In genomic region chr12:121330195-121330594, GRCh38 we compare ENCODE assay signal across 18 cellular contexts. TPM values are rescaled to one million over a fixed set of nuclear protein-coding genes. Genes with fewer than 3 reads are reported as not detected.
A peak's percentile ranks its signal among the peaks of the same experiment; 100 is the strongest.
DNase-seq lines count a peak whose midpoint lies in the region; ATAC-seq, FAIRE-seq and TF ChIP-seq lines count a peak whose summit lies in the region.
"Had no signal": no experiment of that assay in that cellular context is flagged by ENCODE, and none has a peak within 500 bp of the region (broad histone marks: within the 10 kb centered on the region; RNA-seq: fewer than 3 reads in every experiment).

No MANE protein-coding gene starts in this region.

- H3K27me3 Mint-ChIP-seq in T-helper 17 cell: no peaks in the 10 kb centered on the region
- H3K27me3 Mint-ChIP-seq: CD4-positive, alpha-beta memory T cell had no signal

- ATAC-seq in T-helper 17 cell (no peak), body of pancreas (peak; percentile 41), pancreas (peak in 2 of 4 donors; percentile 16 to 26), GM18517 (IDR thresholded peaks at IDR 0.05; ENCODE audit: unreplicated experiment) (no peak)

- peaks cover 3% of the 10 kb centered on the region for H3K4me1 Mint-ChIP-seq in T-helper 17 cell

- peak overlapping the region in 3 of 4 donors; percentile 44 to 70 (median 62) for H3K27ac ChIP-seq in body of pancreas
- peak overlapping the region in 3 of 4 donors; percentile 4 to 62 (median 53) for H3K27ac ChIP-seq in pancreas
- H3K27ac ChIP-seq in stomach: no peak overlapping the region

- H3K4me3 ChIP-seq in body of pancreas: no peak overlapping the region
- no peak overlapping the region for H3K4me3 ChIP-seq in pancreas
- no peak overlapping the region for H3K4me3 ChIP-seq in stomach
- H3K4me3 ChIP-seq: HAP-1 had no signal

- peaks cover 63% of the 10 kb centered on the region for H3K4me1 ChIP-seq in body of pancreas
- H3K4me1 ChIP-seq in pancreas: peaks cover 15 to 40% (median 29%) of the 10 kb centered on the region in 3 donors
- H3K4me1 ChIP-seq in stomach: peaks cover 0 to 19% (median 1%) of the 10 kb centered on the region in 4 donors
- H3K4me1 ChIP-seq: HAP-1 had no signal

- no peak overlapping the region for H3K4me3 Mint-ChIP-seq in T-helper 17 cell
- H3K4me3 Mint-ChIP-seq: CD4-positive, alpha-beta memory T cell had no signal

- TF ChIP-seq POLR2A in body of pancreas (IDR thresholded peaks at IDR 0.05) (no peak), stomach (IDR thresholded peaks at IDR 0.05) (no peak)

- no peaks in the 10 kb centered on the region for H3K36me3 Mint-ChIP-seq in T-helper 17 cell (ENCODE audit: low read depth)

- no peak for DNase-seq in T-helper 17 cell
- DNase-seq in body of pancreas: no peak
- no peak for DNase-seq in pancreas
- no peak for DNase-seq in stomach
- no peak for DNase-seq in DMS153 treated with DMSO at 0.1 percent for 48 hours (lab: John Stamatoyannopoulos, UW; ENCODE audit: unreplicated experiment)
- DNase-seq: C1 segment of cervical spinal cord; CD4-positive, alpha-beta memory T cell; COR-L47; DMS153; DMS79; EL; GDM1; GOT3 had no signal

- FAIRE-seq in pancreas (lab: Jason Lieb, UNC): no peak
- FAIRE-seq: GM12891, GM18507, H54 had no signal

- TF ChIP-seq CTCF in body of pancreas (IDR thresholded peaks at IDR 0.05): no peak
- TF ChIP-seq CTCF in pancreas (IDR thresholded peaks at IDR 0.05): no peak
- TF ChIP-seq CTCF in stomach (IDR thresholded peaks at IDR 0.05): no peak

- intact Hi-C loops in body of pancreas (cut with DNase I): no loop called here
- intact Hi-C loops in pancreas (cut with DNase I): loop anchor here in 2 of 3 donors (5.0 to 10.0 kb wide), 2 partner anchors 112 to 115 kb away; no protein-coding TSS in a partner anchor
- intact Hi-C loops in stomach (cut with DNase I; ENCODE audit: low total_unique reads): loop anchor here (2.0 kb wide), 1 partner anchor 117 kb away; no protein-coding TSS in a partner anchor

- H3K27ac Mint-ChIP-seq in T-helper 17 cell: peak overlapping the region; percentile 57

- 37% methylated on average over 4 of the region's 4 CpGs for WGBS in body of pancreas, 2 donors
- WGBS in pancreas, 2 donors: 34 to 36% methylated on average over 4 of the region's 4 CpGs
- 90 to 95% (median 93%) methylated on average over 4 of the region's 4 CpGs for WGBS in stomach, 5 donors

- H3K27me3 ChIP-seq in body of pancreas (no peaks in the 10 kb centered on the region), pancreas (no peaks in the 10 kb centered on the region), stomach (no peaks in the 10 kb centered on the region)

- H3K36me3 ChIP-seq in body of pancreas (replicated peaks in 1 of 2; ENCODE audit: insufficient read depth in 1 of 2, low read depth in 2 of 2): peaks cover 0 to 6% of the 10 kb centered on the region in 2 donors
- peaks cover 0 to 44% (median 0%) of the 10 kb centered on the region in 3 donors for H3K36me3 ChIP-seq in pancreas
- peaks cover 66 to 99% (median 96%) of the 10 kb centered on the region in 4 donors for H3K36me3 ChIP-seq in stomach

- H3K9me3 ChIP-seq in T-helper 17 cell (ENCODE audit: control insufficient read depth, low read length, poor library complexity, severe bottlenecking) (no peaks in the 10 kb centered on the region), body of pancreas (no peaks in the 10 kb centered on the region), pancreas (no peaks in the 10 kb centered on the region), stomach (no peaks in the 10 kb centered on the region)
- H3K9me3 ChIP-seq: HAP-1 had no signal

- no peak for TF ChIP-seq EP300 in stomach (IDR thresholded peaks at IDR 0.05)

RNA-seq across cellular contexts. Expression of gene ANAPC5, which starts 22.0 kb away (rescaled TPM):
- total RNA-seq in T-helper 17 cell: 100 to 1,000 TPM; 107 to 130 TPM
- 100 to 1,000 TPM; 111 to 135 TPM for total RNA-seq in body of pancreas
- 10 to 100 TPM; 58.0 to 90.4 (median 72.7) TPM for total RNA-seq in pancreas
- polyA plus RNA-seq in pancreas: 100 to 1,000 TPM; 135 to 183 TPM
- total RNA-seq in stomach: 100 to 1,000 TPM in 4 of 5 donors, 10 to 100 TPM in 1; 95.7 to 228 (median 157) TPM
- 100 to 1,000 TPM in 2 of 3 donors, 10 to 100 TPM in 1; 81.2 to 108 (median 106) TPM for polyA plus RNA-seq in stomach

RNA-seq across cellular contexts. Expression of gene CAMKK2, which starts 33.7 kb away (rescaled TPM):
- total RNA-seq in T-helper 17 cell (10 to 100 TPM; 12.5 to 15.8 TPM), body of pancreas (10 to 100 TPM; 17.4 to 70.5 TPM), pancreas (10 to 100 TPM in 5 of 6 donors, 1 to 10 TPM in 1; 9.3 to 26.7 (median 13.0) TPM), stomach (10 to 100 TPM; 16.3 to 46.4 (median 35.3) TPM)
- polyA plus RNA-seq in pancreas (10 to 100 TPM in 1 of 2 donors, 1 to 10 TPM in 1; 9.6 to 15.4 TPM), stomach (10 to 100 TPM; 14.9 to 22.4 (median 15.4) TPM)

Comparison
In these comparisons a context has a peak if more than half of its experiments do, and no peak if none do; other contexts are left out.
1. H3K27ac ChIP-seq: peak in body of pancreas (3 of 4) and pancreas (3 of 4); none in stomach (0 of 5).